Comparison of ENCODE assay signal across 8 cellular contexts in the genomic region with DNA sequence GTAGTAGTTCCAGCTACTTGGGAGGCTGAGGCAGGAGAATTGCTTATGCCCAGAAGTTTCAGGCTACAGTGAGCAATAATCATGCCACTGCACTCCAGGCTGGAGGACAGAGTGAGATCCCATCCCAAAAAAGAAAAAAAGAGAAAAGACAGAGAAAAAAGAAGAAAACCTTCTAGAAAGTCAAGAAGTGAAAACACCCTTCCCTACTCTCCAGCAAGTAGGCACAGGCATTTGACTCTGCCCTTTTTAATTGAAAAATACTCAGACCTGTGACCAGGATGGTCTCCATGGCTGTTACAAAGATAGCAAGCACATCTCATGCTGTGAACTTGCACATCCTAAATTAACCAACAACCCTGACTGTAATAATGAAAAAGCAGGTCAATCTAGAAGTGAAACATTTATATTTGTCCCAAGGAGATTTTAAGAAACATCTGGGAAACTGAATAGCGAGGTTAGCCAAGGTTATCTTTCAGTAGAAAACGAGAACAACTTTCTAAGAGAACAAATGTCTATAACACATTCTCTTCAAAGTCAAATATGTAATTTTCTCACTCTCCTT. TPM values are rescaled to one million over a fixed set of nuclear protein-coding genes. Genes with fewer than 3 reads are reported as not detected.
A peak's percentile ranks its signal among the peaks of the same experiment; 100 is the strongest.
DNase-seq lines count a peak whose midpoint lies in the region; ATAC-seq and TF ChIP-seq lines count a peak whose summit lies in the region.

No MANE protein-coding gene starts in this region.

- intact Hi-C loops in mucosa of descending colon (cut with DNase I, micrococcal nuclease), result no loop called here

- peaks cover 28% of the 10 kb centered on the region for H3K4me1 Mint-ChIP-seq in WTC11

- H3K36me3 Mint-ChIP-seq in WTC11, result peaks cover 25% of the 10 kb centered on the region

- TF ChIP-seq CTCF in WTC11 (IDR thresholded peaks at IDR 0.05) (no peak), mucosa of descending colon (IDR thresholded peaks at IDR 0.05) (no peak)

- no peak overlapping the region for H3K27ac Mint-ChIP-seq in WTC11

- ATAC-seq in GM18520 (IDR thresholded peaks at IDR 0.05; ENCODE audit: unreplicated experiment) (peak; percentile 15), HG02623 (IDR thresholded peaks at IDR 0.05; ENCODE audit: unreplicated experiment) (peak; percentile 15), WTC11 (no peak), mucosa of descending colon (no peak)

- H3K4me3 Mint-ChIP-seq in WTC11, result peak overlapping the region; percentile 88

- CTCF ChIA-PET in WTC11 (lab: Charles Lee), result interaction anchor here (2.1 kb wide), 1 partner anchor 109 kb away, joined by 6 read pairs; no protein-coding TSS in a partner anchor

- H3K4me3 ChIP-seq in muscle layer of duodenum (ENCODE audit: low read depth in 1 of 2, low read length in 2 of 2) (peak overlapping the region; percentile 70 to 89), HAP-1 (no peak overlapping the region), mucosa of descending colon (no peak overlapping the region)

- H3K36me3 ChIP-seq in muscle layer of duodenum (ENCODE audit: control insufficient read depth in 1 of 2, insufficient read depth in 2 of 2, low read length in 2 of 2), result no peaks in the 10 kb centered on the region
- no peaks in the 10 kb centered on the region for H3K36me3 ChIP-seq in HAP-1 (replicated peaks)
- H3K36me3 ChIP-seq in mucosa of descending colon (ENCODE audit: low read depth), result no peaks in the 10 kb centered on the region

- no peak for DNase-seq in WTC11 (ENCODE audit: low spot score)
- no peak for DNase-seq in HAP-1 (ENCODE audit: low spot score in 2 of 2)
- DNase-seq in NCI-H2107 (lab: John Stamatoyannopoulos, UW), result no peak
- DNase-seq in mucosa of descending colon, result no peak
- DNase-seq in NCI-H128 (lab: John Stamatoyannopoulos, UW; ENCODE audit: unreplicated experiment), result no peak

- POLR2A ChIA-PET in WTC11 (lab: Charles Lee), result no interaction called here

- peaks cover 17% of the 10 kb centered on the region for H3K27me3 Mint-ChIP-seq in WTC11 (ENCODE audit: low read depth)

- H3K9me3 ChIP-seq in muscle layer of duodenum (ENCODE audit: control insufficient read depth in 1 of 2, low read length in 2 of 2), result no peaks in the 10 kb centered on the region
- no peaks in the 10 kb centered on the region for H3K9me3 ChIP-seq in HAP-1
- no peaks in the 10 kb centered on the region for H3K9me3 ChIP-seq in mucosa of descending colon

- H3K27me3 ChIP-seq in muscle layer of duodenum (ENCODE audit: low read depth, low read length) (no peaks in the 10 kb centered on the region), HAP-1 (ENCODE audit: low read depth) (no peaks in the 10 kb centered on the region)

- H3K4me1 ChIP-seq in muscle layer of duodenum (ENCODE audit: control insufficient read depth in 1 of 2, insufficient read depth in 2 of 2, low read length in 2 of 2), result peaks cover 0 to 22% of the 10 kb centered on the region in 2 donors
- H3K4me1 ChIP-seq in HAP-1, result peaks cover 15% of the 10 kb centered on the region
- H3K4me1 ChIP-seq in mucosa of descending colon (ENCODE audit: low read depth), result no peaks in the 10 kb centered on the region

- H3K27ac ChIP-seq in muscle layer of duodenum (ENCODE audit: low read length), result peak overlapping the region; percentile 70

- in situ Hi-C loops in HAP-1 (cut with MboI; ENCODE audit: low sequenced_read_pairs), result no loop called here

- peaks cover 23% of the 10 kb centered on the region for H3K9me3 Mint-ChIP-seq in WTC11

TF ChIP-seq in WTC11, 78 proteins besides CTCF, POLR2A, EP300 and RAD21 (continues in another document):
- TF ChIP-seq, protein P1, sequence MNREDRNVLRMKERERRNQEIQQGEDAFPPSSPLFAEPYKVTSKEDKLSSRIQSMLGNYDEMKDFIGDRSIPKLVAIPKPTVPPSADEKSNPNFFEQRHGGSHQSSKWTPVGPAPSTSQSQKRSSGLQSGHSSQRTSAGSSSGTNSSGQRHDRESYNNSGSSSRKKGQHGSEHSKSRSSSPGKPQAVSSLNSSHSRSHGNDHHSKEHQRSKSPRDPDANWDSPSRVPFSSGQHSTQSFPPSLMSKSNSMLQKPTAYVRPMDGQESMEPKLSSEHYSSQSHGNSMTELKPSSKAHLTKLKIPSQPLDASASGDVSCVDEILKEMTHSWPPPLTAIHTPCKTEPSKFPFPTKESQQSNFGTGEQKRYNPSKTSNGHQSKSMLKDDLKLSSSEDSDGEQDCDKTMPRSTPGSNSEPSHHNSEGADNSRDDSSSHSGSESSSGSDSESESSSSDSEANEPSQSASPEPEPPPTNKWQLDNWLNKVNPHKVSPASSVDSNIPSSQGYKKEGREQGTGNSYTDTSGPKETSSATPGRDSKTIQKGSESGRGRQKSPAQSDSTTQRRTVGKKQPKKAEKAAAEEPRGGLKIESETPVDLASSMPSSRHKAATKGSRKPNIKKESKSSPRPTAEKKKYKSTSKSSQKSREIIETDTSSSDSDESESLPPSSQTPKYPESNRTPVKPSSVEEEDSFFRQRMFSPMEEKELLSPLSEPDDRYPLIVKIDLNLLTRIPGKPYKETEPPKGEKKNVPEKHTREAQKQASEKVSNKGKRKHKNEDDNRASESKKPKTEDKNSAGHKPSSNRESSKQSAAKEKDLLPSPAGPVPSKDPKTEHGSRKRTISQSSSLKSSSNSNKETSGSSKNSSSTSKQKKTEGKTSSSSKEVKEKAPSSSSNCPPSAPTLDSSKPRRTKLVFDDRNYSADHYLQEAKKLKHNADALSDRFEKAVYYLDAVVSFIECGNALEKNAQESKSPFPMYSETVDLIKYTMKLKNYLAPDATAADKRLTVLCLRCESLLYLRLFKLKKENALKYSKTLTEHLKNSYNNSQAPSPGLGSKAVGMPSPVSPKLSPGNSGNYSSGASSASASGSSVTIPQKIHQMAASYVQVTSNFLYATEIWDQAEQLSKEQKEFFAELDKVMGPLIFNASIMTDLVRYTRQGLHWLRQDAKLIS (CRISPR knock-in tag; IDR thresholded peaks at IDR 0.05; ENCODE audit: borderline replicate concordance), result no peak
- TF ChIP-seq GRHL2 (CRISPR knock-in tag; IDR thresholded peaks at IDR 0.05; ENCODE audit: insufficient replicate concordance, severe bottlenecking), result no peak
- TF ChIP-seq FOXK1 (CRISPR knock-in tag; IDR thresholded peaks at IDR 0.05), result no peak
- TF ChIP-seq HMGA2 (CRISPR knock-in tag; IDR thresholded peaks at IDR 0.05), result no peak
- TF ChIP-seq ZSCAN18 (CRISPR knock-in tag; IDR thresholded peaks at IDR 0.05), result no peak
- TF ChIP-seq, protein P2, sequence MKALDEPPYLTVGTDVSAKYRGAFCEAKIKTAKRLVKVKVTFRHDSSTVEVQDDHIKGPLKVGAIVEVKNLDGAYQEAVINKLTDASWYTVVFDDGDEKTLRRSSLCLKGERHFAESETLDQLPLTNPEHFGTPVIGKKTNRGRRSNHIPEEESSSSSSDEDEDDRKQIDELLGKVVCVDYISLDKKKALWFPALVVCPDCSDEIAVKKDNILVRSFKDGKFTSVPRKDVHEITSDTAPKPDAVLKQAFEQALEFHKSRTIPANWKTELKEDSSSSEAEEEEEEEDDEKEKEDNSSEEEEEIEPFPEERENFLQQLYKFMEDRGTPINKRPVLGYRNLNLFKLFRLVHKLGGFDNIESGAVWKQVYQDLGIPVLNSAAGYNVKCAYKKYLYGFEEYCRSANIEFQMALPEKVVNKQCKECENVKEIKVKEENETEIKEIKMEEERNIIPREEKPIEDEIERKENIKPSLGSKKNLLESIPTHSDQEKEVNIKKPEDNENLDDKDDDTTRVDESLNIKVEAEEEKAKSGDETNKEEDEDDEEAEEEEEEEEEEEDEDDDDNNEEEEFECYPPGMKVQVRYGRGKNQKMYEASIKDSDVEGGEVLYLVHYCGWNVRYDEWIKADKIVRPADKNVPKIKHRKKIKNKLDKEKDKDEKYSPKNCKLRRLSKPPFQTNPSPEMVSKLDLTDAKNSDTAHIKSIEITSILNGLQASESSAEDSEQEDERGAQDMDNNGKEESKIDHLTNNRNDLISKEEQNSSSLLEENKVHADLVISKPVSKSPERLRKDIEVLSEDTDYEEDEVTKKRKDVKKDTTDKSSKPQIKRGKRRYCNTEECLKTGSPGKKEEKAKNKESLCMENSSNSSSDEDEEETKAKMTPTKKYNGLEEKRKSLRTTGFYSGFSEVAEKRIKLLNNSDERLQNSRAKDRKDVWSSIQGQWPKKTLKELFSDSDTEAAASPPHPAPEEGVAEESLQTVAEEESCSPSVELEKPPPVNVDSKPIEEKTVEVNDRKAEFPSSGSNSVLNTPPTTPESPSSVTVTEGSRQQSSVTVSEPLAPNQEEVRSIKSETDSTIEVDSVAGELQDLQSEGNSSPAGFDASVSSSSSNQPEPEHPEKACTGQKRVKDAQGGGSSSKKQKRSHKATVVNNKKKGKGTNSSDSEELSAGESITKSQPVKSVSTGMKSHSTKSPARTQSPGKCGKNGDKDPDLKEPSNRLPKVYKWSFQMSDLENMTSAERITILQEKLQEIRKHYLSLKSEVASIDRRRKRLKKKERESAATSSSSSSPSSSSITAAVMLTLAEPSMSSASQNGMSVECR (CRISPR knock-in tag; IDR thresholded peaks at IDR 0.05; ENCODE audit: borderline replicate concordance), result no peak
- TF ChIP-seq JUN (CRISPR knock-in tag; IDR thresholded peaks at IDR 0.05), result no peak
- TF ChIP-seq, protein P3, sequence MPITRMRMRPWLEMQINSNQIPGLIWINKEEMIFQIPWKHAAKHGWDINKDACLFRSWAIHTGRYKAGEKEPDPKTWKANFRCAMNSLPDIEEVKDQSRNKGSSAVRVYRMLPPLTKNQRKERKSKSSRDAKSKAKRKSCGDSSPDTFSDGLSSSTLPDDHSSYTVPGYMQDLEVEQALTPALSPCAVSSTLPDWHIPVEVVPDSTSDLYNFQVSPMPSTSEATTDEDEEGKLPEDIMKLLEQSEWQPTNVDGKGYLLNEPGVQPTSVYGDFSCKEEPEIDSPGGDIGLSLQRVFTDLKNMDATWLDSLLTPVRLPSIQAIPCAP (CRISPR knock-in tag; IDR thresholded peaks at IDR 0.05), result no peak
- no peak for TF ChIP-seq CREB1 (CRISPR knock-in tag; IDR thresholded peaks at IDR 0.05)
- no peak for TF ChIP-seq ZNF219 (CRISPR knock-in tag; IDR thresholded peaks at IDR 0.05; ENCODE audit: borderline replicate concordance)
- TF ChIP-seq TP53 (CRISPR knock-in tag; IDR thresholded peaks at IDR 0.05), result no peak

RNA-seq across cellular contexts. Expression of gene TMTC1, which starts 2.0 kb away (rescaled TPM):
- total RNA-seq in WTC11 (2021), result 13.9 to 17.3 TPM (median 13.9 TPM) in 3 replicates
- 10 to 100 TPM in 2 of 3 donors, 1 to 10 TPM in 1; 2.5 to 49.1 (median 10.5) TPM for total RNA-seq in mucosa of descending colon

Comparison
In these comparisons a context has a peak if more than half of its experiments do, and no peak if none do; other contexts are left out.
1. ATAC-seq: peak in GM18520 (single experiment) and HG02623 (single experiment); none in WTC11 (single experiment) and mucosa of descending colon (single experiment).
2. H3K4me3 ChIP-seq: peak in muscle layer of duodenum (2 of 2); none in HAP-1 (single experiment) and mucosa of descending colon (single experiment).